In genomic region chr20:53937330-53937729, GRCh38 we compare ENCODE assay signal across 17 cellular contexts.
DNase-seq lines count a peak whose midpoint lies in the region; ATAC-seq and TF ChIP-seq lines count a peak whose summit lies in the region.
"Had no signal": no experiment of that assay in that cellular context is flagged by ENCODE, and none has a peak within 500 bp of the region (broad histone marks: within the 10 kb centered on the region; RNA-seq: fewer than 3 reads in every experiment).

No MANE protein-coding gene starts in this region.

- no peaks in the 10 kb centered on the region for H3K36me3 ChIP-seq in BLaER1 treated with 17β-estradiol and CSF1 and Interleukin-3, amounts not matched to agents 10 nM and 100 nM
- H3K36me3 ChIP-seq: BE2C, SJCRH30 had no signal

- peak overlapping the region in 10 of 11 experiments; percentile 4 to 96 (median 82); a peak in 16 of 22 replicates for H3K4me2 ChIP-seq in BLaER1 treated with 17β-estradiol and CSF1 and Interleukin-3, amounts not matched to agents 10 nM and 100 nM

- ATAC-seq in HG03139 (IDR thresholded peaks at IDR 0.05; ENCODE audit: unreplicated experiment) (no peak), HG02884 (IDR thresholded peaks at IDR 0.05; ENCODE audit: unreplicated experiment) (no peak)

- no peaks in the 10 kb centered on the region for H4K20me1 ChIP-seq in BLaER1 treated with 17β-estradiol and CSF1 and Interleukin-3, amounts not matched to agents 10 nM and 100 nM

- H3K27ac Mint-ChIP-seq in immature natural killer cell, result peak overlapping the region in 5 of 6 donors; percentile 60 to 71 (median 65)

- peak overlapping the region in 3 of 11 experiments; percentile 10 to 23 (median 20); a peak in 1 of 22 replicates for H3K9ac ChIP-seq in BLaER1 treated with 17β-estradiol and CSF1 and Interleukin-3, amounts not matched to agents 10 nM and 100 nM

- H3K27me3 Mint-ChIP-seq in immature natural killer cell (ENCODE audit: low read depth in 3 of 3), result peaks cover 0 to 6% (median 4%) of the 10 kb centered on the region in 3 donors
- H3K27me3 Mint-ChIP-seq: CD8-positive, alpha-beta memory T cell had no signal

- no peak overlapping the region for H3K4me3 ChIP-seq in BLaER1 treated with 17β-estradiol and CSF1 and Interleukin-3, amounts not matched to agents 10 nM and 100 nM
- H3K4me3 ChIP-seq in coronary artery, result no peak overlapping the region
- H3K4me3 ChIP-seq: SJCRH30 had no signal

- peaks cover 0 to 6% (median 0%) of the 10 kb centered on the region in 3 donors for H3K36me3 Mint-ChIP-seq in immature natural killer cell
- H3K36me3 Mint-ChIP-seq: CD8-positive, alpha-beta memory T cell had no signal

- H3K4me1 Mint-ChIP-seq in immature natural killer cell, result peaks cover 65 to 79% of the 10 kb centered on the region in 2 donors

- H3K27me3 ChIP-seq in BLaER1 treated with 17β-estradiol and CSF1 and Interleukin-3, amounts not matched to agents 10 nM and 100 nM, result no peaks in the 10 kb centered on the region
- H3K27me3 ChIP-seq: BE2C, SJCRH30 had no signal

- peaks cover 0 to 2% (median 0%) of the 10 kb centered on the region in 6 donors for H3K9me3 Mint-ChIP-seq in immature natural killer cell
- H3K9me3 Mint-ChIP-seq: CD8-positive, alpha-beta memory T cell had no signal

- peaks cover 89 to 99% (median 95%) of the 10 kb centered on the region in 10 experiments for H3K4me1 ChIP-seq in BLaER1 treated with 17β-estradiol and CSF1 and Interleukin-3, amounts not matched to agents 10 nM and 100 nM

- peak overlapping the region; percentile 80 to 98 (median 88); a peak in 20 of 22 replicates for H3K27ac ChIP-seq in BLaER1 treated with 17β-estradiol and CSF1 and Interleukin-3, amounts not matched to agents 10 nM and 100 nM
- H3K27ac ChIP-seq in coronary artery, result no peak overlapping the region
- H3K27ac ChIP-seq: SJCRH30 had no signal

- no peak overlapping the region for H3K4me3 Mint-ChIP-seq in immature natural killer cell
- H3K4me3 Mint-ChIP-seq: CD8-positive, alpha-beta memory T cell had no signal

- TF ChIP-seq CTCF in coronary artery (IDR thresholded peaks at IDR 0.05), result no peak

- DNase-seq in MV-4-11 (lab: John Stamatoyannopoulos, UW), result peak; percentile 16
- DNase-seq in coronary artery (ENCODE audit: low spot score), result peak; percentile 11
- no peak for DNase-seq in immature natural killer cell
- DNase-seq in activated T-cell treated with anti-CD3 and anti-CD28 coated beads for 4 hours, result no peak
- DNase-seq: ACHN; BE2C; CD8-positive, alpha-beta memory T cell; DMS 273 treated with DMSO at 0.1 percent for 48 hours; Kasumi-1; NCI-H1417 treated with DMSO at 0.1 percent for 48 hours; NCI-H2029; NCI-H2171 treated with DMSO at 0.1 percent for 48 hours; RPMI8226; SJCRH30 had no signal

- H3K9me3 ChIP-seq in BLaER1 treated with 17β-estradiol and CSF1 and Interleukin-3, amounts not matched to agents 10 nM and 100 nM (replicated peaks in 1 of 11), result no peaks in the 10 kb centered on the region
- H3K9me3 ChIP-seq: BE2C, SJCRH30 had no signal

Comparison
In these comparisons a context has a peak if more than half of its experiments do, and no peak if none do; other contexts are left out.
1. H3K27ac ChIP-seq: peak in BLaER1 treated with 17β-estradiol and CSF1 and Interleukin-3, amounts not matched to agents 10 nM and 100 nM (11 of 11); none in coronary artery (0 of 2).
2. DNase-seq: peak in MV-4-11 (single experiment) and coronary artery (single experiment); none in immature natural killer cell (0 of 3) and activated T-cell treated with anti-CD3 and anti-CD28 coated beads for 4 hours (single experiment).